19 cellular contexts compared by ENCODE assay signal in genomic region chr21:14080040-14080763, GRCh38.
DNase-seq lines count a peak whose midpoint lies in the region; ATAC-seq and TF ChIP-seq lines count a peak whose summit lies in the region.
"Had no signal": no experiment of that assay in that cellular context is flagged by ENCODE, and none has a peak within 500 bp of the region (broad histone marks: within the 10 kb centered on the region; RNA-seq: fewer than 3 reads in every experiment).

No MANE protein-coding gene starts in this region.

- DNase-seq in GM23338 (ENCODE audit: low spot score) (peak; percentile 38), ecto neural progenitor cell (ENCODE audit: low spot score) (peak; percentile 71), mesothelial cell of epicardium (ENCODE audit: low spot score in 2 of 2, unreplicated experiment in 2 of 2) (no peak), sigmoid colon (peak; percentile 53), NOMO-1 treated with DMSO at 0.1 percent for 48 hours (lab: John Stamatoyannopoulos, UW; ENCODE audit: unreplicated experiment) (no peak), left ventricle myocardium superior (no peak), MM.1S (no peak)
- DNase-seq: CD8-positive, alpha-beta memory T cell; GF-D8; KBM-7; MV-4-11; NCI-H1105 treated with DMSO at 0.1 percent for 48 hours; NCI-H2081; NCI-H2171; NCI-H524 treated with DMSO at 0.1 percent for 48 hours; NCI-H82; Peyer's patch; SJCRH30 had no signal

- no peak overlapping the region for H3K4me3 Mint-ChIP-seq in GM23338
- no peak overlapping the region for H3K4me3 Mint-ChIP-seq in mesothelial cell of epicardium
- H3K4me3 Mint-ChIP-seq: CD8-positive, alpha-beta memory T cell had no signal

- H3K9me3 Mint-ChIP-seq in GM23338 (no peaks in the 10 kb centered on the region; the same call in 2 of the 3 replicates), mesothelial cell of epicardium (peaks cover 41% of the 10 kb centered on the region)

- peak overlapping the region; percentile 66 for H2AFZ ChIP-seq in GM23338
- no peak overlapping the region for H2AFZ ChIP-seq in MM.1S (ENCODE audit: low read length)

- H3K36me3 Mint-ChIP-seq in GM23338 (ENCODE audit: low read depth) (no peaks in the 10 kb centered on the region), mesothelial cell of epicardium (peaks cover 15% of the 10 kb centered on the region)

- no peaks in the 10 kb centered on the region for H3K36me3 ChIP-seq in GM23338 (ENCODE audit: insufficient read depth)
- H3K36me3 ChIP-seq in sigmoid colon: peaks cover 0 to 19% (median 8%) of the 10 kb centered on the region in 4 donors
- no peaks in the 10 kb centered on the region for H3K36me3 ChIP-seq in MM.1S (replicated peaks; ENCODE audit: insufficient read depth, low read length)
- H3K36me3 ChIP-seq: Peyer's patch had no signal

- no peaks in the 10 kb centered on the region for H3K9me2 ChIP-seq in GM23338 (ENCODE audit: insufficient read depth)
- no peaks in the 10 kb centered on the region for H3K9me2 ChIP-seq in MM.1S (replicated peaks; ENCODE audit: insufficient read depth, low read length)

- H3K4me3 ChIP-seq in GM23338 (no peak overlapping the region), sigmoid colon (no peak overlapping the region), MM.1S (ENCODE audit: low read length) (no peak overlapping the region)
- H3K4me3 ChIP-seq: Peyer's patch, SJCRH30 had no signal

- WGBS in sigmoid colon, 2 donors: 86 to 90% methylated on average over 26 of the region's 26 CpGs

- H3K4me1 ChIP-seq in GM23338 (ENCODE audit: insufficient read depth) (no peaks in the 10 kb centered on the region), sigmoid colon (no peaks in the 10 kb centered on the region), MM.1S (ENCODE audit: low read length) (no peaks in the 10 kb centered on the region)
- H3K4me1 ChIP-seq: Peyer's patch, SJCRH30 had no signal

- H3K27me3 Mint-ChIP-seq in GM23338 (ENCODE audit: insufficient read depth, low read depth, poor library complexity): peaks cover 5% of the 10 kb centered on the region
- H3K27me3 Mint-ChIP-seq in mesothelial cell of epicardium (ENCODE audit: low read depth): no peaks in the 10 kb centered on the region
- H3K27me3 Mint-ChIP-seq: CD8-positive, alpha-beta memory T cell had no signal

- intact Hi-C loops in sigmoid colon (cut with DNase I) (no loop called here), left ventricle myocardium superior (cut with micrococcal nuclease) (no loop called here)

- H3K27me3 ChIP-seq in GM23338 (ENCODE audit: insufficient read depth) (no peaks in the 10 kb centered on the region), sigmoid colon (no peaks in the 10 kb centered on the region), MM.1S (replicated peaks; ENCODE audit: insufficient read depth, low read length) (no peaks in the 10 kb centered on the region)
- H3K27me3 ChIP-seq: Peyer's patch, SJCRH30 had no signal

- no peak overlapping the region for H3K4me2 ChIP-seq in GM23338
- H3K4me2 ChIP-seq in MM.1S (ENCODE audit: low read depth, low read length): no peak overlapping the region

- H3K9me3 ChIP-seq in sigmoid colon: peaks cover 0 to 5% (median 0%) of the 10 kb centered on the region in 4 donors
- H3K9me3 ChIP-seq in MM.1S (replicated peaks; ENCODE audit: insufficient read depth, low read length): no peaks in the 10 kb centered on the region; the same call in 1 of the 2 replicates
- H3K9me3 ChIP-seq: SJCRH30 had no signal

- H3F3A ChIP-seq in GM23338 (replicated peaks; ENCODE audit: low read depth) (no peaks in the 10 kb centered on the region), MM.1S (ENCODE audit: insufficient read depth, low read length) (no peaks in the 10 kb centered on the region)

- no peak for TF ChIP-seq POLR2A in sigmoid colon (IDR thresholded peaks at IDR 0.05)

- no peak overlapping the region for H3K27ac ChIP-seq in GM23338 (ENCODE audit: low read depth)
- peak overlapping the region in 1 of 4 donors; percentile 0 for H3K27ac ChIP-seq in sigmoid colon
- H3K27ac ChIP-seq in MM.1S (ENCODE audit: low read length): no peak overlapping the region
- H3K27ac ChIP-seq: C4-2B, Peyer's patch, SJCRH30 had no signal

- H4K20me1 ChIP-seq in GM23338 (replicated peaks; ENCODE audit: insufficient read depth) (no peaks in the 10 kb centered on the region), MM.1S (ENCODE audit: insufficient read depth, low read length) (no peaks in the 10 kb centered on the region)

- TF ChIP-seq CTCF in GM23338 (conservative IDR thresholded peaks at IDR 0.05; ENCODE audit: low read depth in 2 of 2) (no peak), mesothelial cell of epicardium (IDR thresholded peaks at IDR 0.05; ENCODE audit: unreplicated experiment) (no peak), sigmoid colon (IDR thresholded peaks at IDR 0.05) (no peak), MM.1S (IDR thresholded peaks at IDR 0.05; ENCODE audit: low read length) (no peak)

- ATAC-seq in GM23338 (peak; percentile 31; the same call in 1 of the 3 replicates), left ventricle myocardium superior (no peak)

- peaks cover 15% of the 10 kb centered on the region for H3K4me1 Mint-ChIP-seq in GM23338
- H3K4me1 Mint-ChIP-seq in mesothelial cell of epicardium: no peaks in the 10 kb centered on the region

- TF ChIP-seq EP300 in sigmoid colon (IDR thresholded peaks at IDR 0.05): no peak

- no peaks in the 10 kb centered on the region for H3K79me2 ChIP-seq in GM23338 (replicated peaks; ENCODE audit: insufficient read depth)
- H3K79me2 ChIP-seq in MM.1S (ENCODE audit: low read length): no peaks in the 10 kb centered on the region

- no peak overlapping the region for H3K9ac ChIP-seq in MM.1S (ENCODE audit: low read length)

- H3K27ac Mint-ChIP-seq in GM23338 (no peak overlapping the region), mesothelial cell of epicardium (peak overlapping the region; percentile 11)
- H3K27ac Mint-ChIP-seq: CD8-positive, alpha-beta memory T cell had no signal

TF ChIP-seq in GM23338, 12 proteins besides CTCF, POLR2A, EP300 and RAD21 (continues in another document):
- no peak for TF ChIP-seq ZNF114 (CRISPR knock-in tag; IDR thresholded peaks at IDR 0.05)
- no peak for TF ChIP-seq ZNF331 (CRISPR knock-in tag; IDR thresholded peaks at IDR 0.05; ENCODE audit: low read depth)
- no peak for TF ChIP-seq POLR2AphosphoS5 (IDR thresholded peaks at IDR 0.05; ENCODE audit: low read depth)
- TF ChIP-seq ETS1 (IDR thresholded peaks at IDR 0.05): no peak
- TF ChIP-seq EZH2 (IDR thresholded peaks at IDR 0.05; ENCODE audit: low read depth, unreplicated experiment): no peak
- TF ChIP-seq CREB1 (CRISPR knock-in tag; IDR thresholded peaks at IDR 0.05; ENCODE audit: low read depth): no peak

Comparison
In these comparisons a context has a peak if more than half of its experiments do, and no peak if none do; other contexts are left out.
1. DNase-seq: peak in GM23338 (single experiment), ecto neural progenitor cell (single experiment) and sigmoid colon (single experiment); none in mesothelial cell of epicardium (0 of 2), NOMO-1 treated with DMSO at 0.1 percent for 48 hours (single experiment), left ventricle myocardium superior (single experiment) and MM.1S (single experiment).